In the genomic region with DNA sequence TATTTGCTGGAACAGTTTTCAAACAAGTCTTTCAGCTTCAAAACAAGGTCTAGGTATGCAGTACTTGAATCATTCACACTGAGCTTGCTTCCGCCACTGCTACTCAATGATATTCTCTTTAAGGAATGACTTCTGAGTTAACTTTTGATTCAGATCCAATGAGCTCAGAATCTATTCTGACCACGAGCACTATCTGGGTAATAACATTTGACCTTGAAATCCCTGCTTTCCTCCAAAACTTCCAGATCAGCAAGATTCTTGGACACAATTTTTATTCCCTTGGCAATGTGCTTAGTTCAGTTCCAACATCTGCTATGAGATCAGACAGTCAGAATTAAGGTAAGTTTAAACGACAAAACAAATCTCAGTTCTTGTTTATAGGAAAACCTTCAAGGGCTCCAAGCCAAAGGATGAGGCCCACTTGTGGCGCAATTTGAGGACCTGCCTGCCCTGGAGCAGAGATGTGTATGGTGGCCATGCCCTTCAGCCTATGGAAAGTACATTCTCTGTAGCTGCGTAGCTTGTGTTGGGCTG, we compare ENCODE assay signal across 8 cellular contexts.
A peak's percentile ranks its signal among the peaks of the same experiment; 100 is the strongest.
DNase-seq lines count a peak whose midpoint lies in the region; ATAC-seq and TF ChIP-seq lines count a peak whose summit lies in the region.
"Had no signal": no experiment of that assay in that cellular context is flagged by ENCODE, and none has a peak within 500 bp of the region (broad histone marks: within the 10 kb centered on the region; RNA-seq: fewer than 3 reads in every experiment).

No MANE protein-coding gene starts in this region.

- ATAC-seq in left lobe of liver = no peak

- H3K9me3 Mint-ChIP-seq in immature natural killer cell = no peaks in the 10 kb centered on the region

- no peak for TF ChIP-seq POLR2A in suprapubic skin (IDR thresholded peaks at IDR 0.05)

- peaks cover 49 to 73% of the 10 kb centered on the region in 2 donors for H3K4me1 Mint-ChIP-seq in immature natural killer cell

- peaks cover 96% of the 10 kb centered on the region for H3K4me1 ChIP-seq in suprapubic skin

- H3K27ac Mint-ChIP-seq in immature natural killer cell = no peak overlapping the region

- 29% methylated on average over 5 of the region's 5 CpGs for WGBS in suprapubic skin

- TF ChIP-seq EP300 in suprapubic skin (IDR thresholded peaks at IDR 0.05) = no peak

- H3K36me3 Mint-ChIP-seq in immature natural killer cell = peaks cover 8 to 16% (median 8%) of the 10 kb centered on the region in 3 donors

- H3K27me3 Mint-ChIP-seq in immature natural killer cell (ENCODE audit: low read depth in 3 of 3) = peaks cover 0 to 7% (median 3%) of the 10 kb centered on the region in 3 donors

- H3K27me3 ChIP-seq in HL-60 (ENCODE audit: insufficient read depth, poor library complexity, severe bottlenecking) (no peaks in the 10 kb centered on the region), suprapubic skin (no peaks in the 10 kb centered on the region)

- H3K9me3 ChIP-seq in suprapubic skin = no peaks in the 10 kb centered on the region

- TF ChIP-seq CTCF in HL-60 (IDR thresholded peaks at IDR 0.05; ENCODE audit: insufficient read depth, low read length) = no peak
- no peak for TF ChIP-seq CTCF in suprapubic skin (IDR thresholded peaks at IDR 0.05)

- H3K4me3 ChIP-seq in HL-60 (replicated peaks; ENCODE audit: insufficient read depth, low read length) = no peak overlapping the region
- H3K4me3 ChIP-seq in suprapubic skin = no peak overlapping the region

- H3K27ac ChIP-seq in HL-60 (replicated peaks) = peak overlapping the region; percentile 71
- peak overlapping the region; percentile 82 for H3K27ac ChIP-seq in suprapubic skin

- H3K4me3 Mint-ChIP-seq in immature natural killer cell = peak overlapping the region in 3 of 5 donors; percentile 84 to 88 (median 85)

- peaks cover 8% of the 10 kb centered on the region for H3K36me3 ChIP-seq in suprapubic skin

- DNase-seq in HL-60 (ENCODE audit: low read depth in 1 of 2, low spot score in 1 of 2) (no peak), amniotic epithelial cell (ENCODE audit: low read depth) (peak; percentile 95), immature natural killer cell (no peak), suprapubic skin (ENCODE audit: low spot score in 2 of 2) (no peak), SW480 (ENCODE audit: low spot score) (no peak), left lobe of liver (ENCODE audit: low spot score) (no peak), epidermal melanocyte (ENCODE audit: insufficient read length, low spot score) (no peak)
- DNase-seq: NCI-H1105 treated with DMSO at 0.1 percent for 48 hours had no signal
